ENCODE assay signal across 1 cellular context in the genomic region with DNA sequence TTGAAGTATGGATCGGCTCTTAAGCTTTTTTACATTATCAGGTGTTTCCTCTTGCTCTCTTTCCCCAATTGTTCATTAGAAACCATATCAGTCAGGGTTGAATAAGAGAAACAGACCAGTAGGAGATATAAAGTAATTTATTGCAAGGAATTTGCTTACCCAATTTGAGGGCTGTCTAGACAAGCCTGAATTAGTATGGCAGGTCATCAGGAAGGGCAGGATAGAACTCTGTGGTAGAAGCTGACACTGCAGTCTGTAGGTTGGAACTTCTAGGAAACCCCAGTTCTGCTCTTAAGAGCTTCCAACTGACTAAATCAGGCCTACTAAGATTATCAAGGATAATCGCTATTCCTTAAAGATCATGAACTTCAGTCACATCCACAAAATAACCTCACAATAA.
TF ChIP-seq lines count a peak whose summit lies in the region.

No MANE protein-coding gene starts in this region.

TF ChIP-seq in HepG2, 621 proteins besides CTCF, POLR2A, EP300 and RAD21:
- TF ChIP-seq ZNF792 (CRISPR knock-in tag; IDR thresholded peaks at IDR 0.05) = no peak
- TF ChIP-seq, protein P1, sequence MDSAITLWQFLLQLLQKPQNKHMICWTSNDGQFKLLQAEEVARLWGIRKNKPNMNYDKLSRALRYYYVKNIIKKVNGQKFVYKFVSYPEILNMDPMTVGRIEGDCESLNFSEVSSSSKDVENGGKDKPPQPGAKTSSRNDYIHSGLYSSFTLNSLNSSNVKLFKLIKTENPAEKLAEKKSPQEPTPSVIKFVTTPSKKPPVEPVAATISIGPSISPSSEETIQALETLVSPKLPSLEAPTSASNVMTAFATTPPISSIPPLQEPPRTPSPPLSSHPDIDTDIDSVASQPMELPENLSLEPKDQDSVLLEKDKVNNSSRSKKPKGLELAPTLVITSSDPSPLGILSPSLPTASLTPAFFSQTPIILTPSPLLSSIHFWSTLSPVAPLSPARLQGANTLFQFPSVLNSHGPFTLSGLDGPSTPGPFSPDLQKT (CRISPR knock-in tag; IDR thresholded peaks at IDR 0.05; ENCODE audit: borderline replicate concordance) = no peak
- TF ChIP-seq, protein P2, sequence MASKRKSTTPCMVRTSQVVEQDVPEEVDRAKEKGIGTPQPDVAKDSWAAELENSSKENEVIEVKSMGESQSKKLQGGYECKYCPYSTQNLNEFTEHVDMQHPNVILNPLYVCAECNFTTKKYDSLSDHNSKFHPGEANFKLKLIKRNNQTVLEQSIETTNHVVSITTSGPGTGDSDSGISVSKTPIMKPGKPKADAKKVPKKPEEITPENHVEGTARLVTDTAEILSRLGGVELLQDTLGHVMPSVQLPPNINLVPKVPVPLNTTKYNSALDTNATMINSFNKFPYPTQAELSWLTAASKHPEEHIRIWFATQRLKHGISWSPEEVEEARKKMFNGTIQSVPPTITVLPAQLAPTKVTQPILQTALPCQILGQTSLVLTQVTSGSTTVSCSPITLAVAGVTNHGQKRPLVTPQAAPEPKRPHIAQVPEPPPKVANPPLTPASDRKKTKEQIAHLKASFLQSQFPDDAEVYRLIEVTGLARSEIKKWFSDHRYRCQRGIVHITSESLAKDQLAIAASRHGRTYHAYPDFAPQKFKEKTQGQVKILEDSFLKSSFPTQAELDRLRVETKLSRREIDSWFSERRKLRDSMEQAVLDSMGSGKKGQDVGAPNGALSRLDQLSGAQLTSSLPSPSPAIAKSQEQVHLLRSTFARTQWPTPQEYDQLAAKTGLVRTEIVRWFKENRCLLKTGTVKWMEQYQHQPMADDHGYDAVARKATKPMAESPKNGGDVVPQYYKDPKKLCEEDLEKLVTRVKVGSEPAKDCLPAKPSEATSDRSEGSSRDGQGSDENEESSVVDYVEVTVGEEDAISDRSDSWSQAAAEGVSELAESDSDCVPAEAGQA (IDR thresholded peaks at IDR 0.05; ENCODE audit: low read depth) = no peak
- TF ChIP-seq, protein P2 (CRISPR knock-in tag; IDR thresholded peaks at IDR 0.05; ENCODE audit: borderline replicate concordance) = no peak
- no peak for TF ChIP-seq HMG20B (CRISPR knock-in tag; conservative IDR thresholded peaks at IDR 0.05)
- TF ChIP-seq NFIC (IDR thresholded peaks at IDR 0.05; ENCODE audit: low read length) = no peak
- TF ChIP-seq MED13 (CRISPR knock-in tag; IDR thresholded peaks at IDR 0.05) = no peak
- TF ChIP-seq HMG20A (CRISPR knock-in tag; IDR thresholded peaks at IDR 0.05; ENCODE audit: borderline replicate concordance) = no peak
- no peak for TF ChIP-seq NFE2L1 (CRISPR knock-in tag; IDR thresholded peaks at IDR 0.05; ENCODE audit: borderline replicate concordance)
- TF ChIP-seq JUNB (CRISPR knock-in tag; IDR thresholded peaks at IDR 0.05; ENCODE audit: borderline replicate concordance) = no peak
- TF ChIP-seq ZNF747 (CRISPR knock-in tag; IDR thresholded peaks at IDR 0.05; ENCODE audit: borderline replicate concordance) = no peak
- no peak for TF ChIP-seq SNRNP70 (IDR thresholded peaks at IDR 0.05; ENCODE audit: low read depth, low read length)
- no peak for TF ChIP-seq ZNF766 (CRISPR knock-in tag; IDR thresholded peaks at IDR 0.05; ENCODE audit: borderline replicate concordance)
- TF ChIP-seq ZBTB38 (CRISPR knock-in tag; IDR thresholded peaks at IDR 0.05) = no peak
- TF ChIP-seq, protein P3, sequence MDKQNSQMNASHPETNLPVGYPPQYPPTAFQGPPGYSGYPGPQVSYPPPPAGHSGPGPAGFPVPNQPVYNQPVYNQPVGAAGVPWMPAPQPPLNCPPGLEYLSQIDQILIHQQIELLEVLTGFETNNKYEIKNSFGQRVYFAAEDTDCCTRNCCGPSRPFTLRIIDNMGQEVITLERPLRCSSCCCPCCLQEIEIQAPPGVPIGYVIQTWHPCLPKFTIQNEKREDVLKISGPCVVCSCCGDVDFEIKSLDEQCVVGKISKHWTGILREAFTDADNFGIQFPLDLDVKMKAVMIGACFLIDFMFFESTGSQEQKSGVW (CRISPR knock-in tag; IDR thresholded peaks at IDR 0.05; ENCODE audit: borderline replicate concordance) = no peak
- no peak for TF ChIP-seq ZNF20 (CRISPR knock-in tag; IDR thresholded peaks at IDR 0.05)
